8 cellular contexts compared by ENCODE assay signal in the genomic region with DNA sequence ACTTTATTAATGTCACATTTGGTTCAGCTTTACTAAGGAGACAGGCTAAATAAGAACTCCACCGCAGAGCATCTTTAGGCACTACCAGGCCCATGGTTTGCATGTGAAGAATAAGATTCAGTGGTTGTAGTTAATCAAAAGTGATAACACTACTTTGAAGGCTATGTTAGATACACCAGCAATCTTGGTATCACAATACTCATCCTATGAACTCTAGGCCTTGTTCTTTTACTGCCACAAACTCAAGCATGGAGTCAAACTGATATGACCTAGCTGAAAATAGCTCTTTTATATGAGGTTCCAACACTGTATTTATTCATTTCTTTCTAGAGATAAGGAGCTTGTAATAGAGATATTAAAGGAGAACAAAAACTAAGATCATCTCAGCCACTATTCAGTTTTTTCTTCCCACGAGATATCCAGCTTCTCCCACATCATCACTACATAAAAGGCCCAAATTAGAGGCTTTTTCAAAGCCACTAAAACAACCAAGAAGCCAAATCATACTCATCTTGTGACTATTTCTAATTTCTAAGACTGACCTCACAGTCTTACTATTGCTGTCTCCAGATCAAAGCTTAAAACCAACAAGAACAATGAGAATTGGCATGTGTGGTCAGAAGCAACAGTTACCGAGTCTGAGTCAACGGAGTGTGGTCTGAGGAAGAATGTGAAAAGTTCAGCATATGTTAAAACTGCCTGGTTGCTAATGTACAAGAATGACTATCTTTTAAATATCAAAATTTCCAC. TPM values are rescaled to one million over a fixed set of nuclear protein-coding genes. Genes with fewer than 3 reads are reported as not detected.
DNase-seq lines count a peak whose midpoint lies in the region; TF ChIP-seq lines count a peak whose summit lies in the region.

No MANE protein-coding gene starts in this region.

- no peak overlapping the region for H2AFZ ChIP-seq in MM.1S (ENCODE audit: low read length)

- H3K4me1 ChIP-seq in MM.1S (ENCODE audit: low read length) (peaks cover 9% of the 10 kb centered on the region; the same call in 1 of the 2 replicates), uterus (no peaks in the 10 kb centered on the region), prostate gland (replicated peaks) (no peaks in the 10 kb centered on the region)

- H4K20me1 ChIP-seq in MM.1S (ENCODE audit: insufficient read depth, low read length), result no peaks in the 10 kb centered on the region

- H3K4me3 ChIP-seq in HFF-Myc (replicated peaks; ENCODE audit: low read depth, low read length), result no peak overlapping the region
- H3K4me3 ChIP-seq in MM.1S (ENCODE audit: low read length), result no peak overlapping the region
- H3K4me3 ChIP-seq in uterus, result no peak overlapping the region
- H3K4me3 ChIP-seq in prostate gland, result no peak overlapping the region

- WGBS in prostate gland, result 45% methylated on average over 4 of the region's 4 CpGs

- H3K36me3 ChIP-seq in MM.1S (replicated peaks; ENCODE audit: insufficient read depth, low read length) (no peaks in the 10 kb centered on the region), uterus (no peaks in the 10 kb centered on the region), prostate gland (no peaks in the 10 kb centered on the region)

- TF ChIP-seq CTCF in GM13976 (IDR thresholded peaks at IDR 0.05; ENCODE audit: borderline replicate concordance, control extremely low read depth, extremely low read depth, insufficient read depth, missing control alignments), result no peak
- TF ChIP-seq CTCF in HFF-Myc (IDR thresholded peaks at IDR 0.05; ENCODE audit: low read depth, low read length, missing control alignments), result no peak
- no peak for TF ChIP-seq CTCF in MM.1S (IDR thresholded peaks at IDR 0.05; ENCODE audit: low read length)
- no peak for TF ChIP-seq CTCF in uterus (IDR thresholded peaks at IDR 0.05)
- TF ChIP-seq CTCF in prostate gland (IDR thresholded peaks at IDR 0.05), result no peak

- no peaks in the 10 kb centered on the region for H3K27me3 ChIP-seq in MM.1S (replicated peaks; ENCODE audit: insufficient read depth, low read length)
- no peaks in the 10 kb centered on the region for H3K27me3 ChIP-seq in uterus
- no peaks in the 10 kb centered on the region for H3K27me3 ChIP-seq in prostate gland (replicated peaks; ENCODE audit: insufficient read depth)

- peak; percentile 42 for DNase-seq in GM13976 (ENCODE audit: low spot score)
- peak; percentile 89 for DNase-seq in HFF-Myc (ENCODE audit: extremely low read depth, low read depth)
- DNase-seq in MM.1S, result peak; percentile 82
- DNase-seq in iris pigment epithelial cell (ENCODE audit: low read depth), result peak; percentile 98
- no peak for DNase-seq in uterus
- DNase-seq in stimulated activated naive CD4-positive, alpha-beta T cell (lab: John Stamatoyannopoulos, UW), result no peak
- no peak for DNase-seq in prostate gland (ENCODE audit: low spot score)
- DNase-seq in NCI-H2171 treated with DMSO at 0.1 percent for 48 hours (lab: John Stamatoyannopoulos, UW), result no peak

- H3K9me3 ChIP-seq in MM.1S (replicated peaks; ENCODE audit: insufficient read depth, low read length) (no peaks in the 10 kb centered on the region), uterus (no peaks in the 10 kb centered on the region), prostate gland (no peaks in the 10 kb centered on the region)

- H3K27ac ChIP-seq in MM.1S (ENCODE audit: low read length) (peak overlapping the region; percentile 32; the same call in 1 of the 2 replicates), uterus (no peak overlapping the region), prostate gland (no peak overlapping the region)

- H3K9me2 ChIP-seq in MM.1S (replicated peaks; ENCODE audit: insufficient read depth, low read length), result no peaks in the 10 kb centered on the region

- no peaks in the 10 kb centered on the region for H3K79me2 ChIP-seq in MM.1S (ENCODE audit: low read length)

- no peak overlapping the region for H3K4me2 ChIP-seq in MM.1S (ENCODE audit: low read depth, low read length)

- H3F3A ChIP-seq in MM.1S (ENCODE audit: insufficient read depth, low read length), result no peaks in the 10 kb centered on the region

- no peak for TF ChIP-seq POLR2A in uterus (IDR thresholded peaks at IDR 0.05)
- TF ChIP-seq POLR2A in prostate gland (IDR thresholded peaks at IDR 0.05), result no peak

- no peak overlapping the region for H3K9ac ChIP-seq in MM.1S (ENCODE audit: low read length)

- in situ Hi-C loops in GM13976 (cut with MboI; ENCODE audit: low sequenced_read_pairs, unreplicated experiment), result no loop called here

- intact Hi-C loops in uterus (cut with DNase I; ENCODE audit: low total_unique reads) (no loop called here), prostate gland (cut with DNase I) (no loop called here)

RNA-seq across cellular contexts. Expression of gene GUCY1A2, which starts 25.1 kb away (rescaled TPM):
- total RNA-seq in uterus (100 to 1,000 TPM in 1 of 4 donors, 10 to 100 TPM in 3; 22.6 to 147 (median 71.3) TPM), prostate gland (10 to 100 TPM in 1 of 2 donors, 1 to 10 TPM in 1; 1.2 to 15.3 TPM)

Comparison
In these comparisons a context has a peak if more than half of its experiments do, and no peak if none do; other contexts are left out.
1. DNase-seq: peak in GM13976 (single experiment), HFF-Myc (single experiment), MM.1S (single experiment) and iris pigment epithelial cell (single experiment); none in uterus (0 of 2), stimulated activated naive CD4-positive, alpha-beta T cell (0 of 6), prostate gland (single experiment) and NCI-H2171 treated with DMSO at 0.1 percent for 48 hours (single experiment).